In the genomic region with DNA sequence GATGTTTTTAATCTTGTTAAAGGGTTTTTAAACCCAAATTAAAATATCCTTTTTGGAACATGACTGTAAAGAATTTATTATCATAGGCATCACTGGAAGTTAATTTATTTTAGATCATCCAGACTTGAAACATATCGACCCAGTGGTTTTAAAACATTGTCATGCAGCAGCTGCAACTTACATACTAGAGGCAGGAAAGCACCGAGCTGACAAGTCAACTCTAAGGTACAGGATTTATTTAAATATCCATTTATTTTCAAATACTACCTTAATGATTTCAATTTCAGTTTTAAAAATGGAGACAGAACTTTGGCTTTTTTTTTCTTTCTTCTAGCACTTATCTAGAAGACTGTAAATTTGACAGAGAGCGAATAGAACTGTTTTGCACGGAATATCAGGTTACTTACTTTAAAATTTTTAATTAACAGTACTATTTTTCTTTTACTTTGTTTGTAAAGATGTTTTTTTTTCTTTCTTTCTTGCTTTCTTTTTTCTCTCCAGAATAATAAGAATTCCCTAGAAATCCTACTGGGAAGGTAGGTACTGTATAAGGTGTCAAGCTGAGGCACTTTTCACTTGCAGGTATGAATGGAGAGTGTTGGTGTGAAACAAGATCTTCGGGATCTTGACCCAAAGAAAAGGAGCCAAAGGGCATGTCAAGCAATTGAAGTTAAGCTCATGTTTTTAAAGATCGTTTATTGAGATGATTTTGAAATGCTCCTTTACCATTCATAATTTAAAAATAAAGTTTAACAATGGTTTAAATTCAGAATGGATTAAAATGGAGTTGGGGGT, we compare ENCODE assay signal across 1 cellular context.
TF ChIP-seq lines count a peak whose summit lies in the region.

No MANE protein-coding gene starts in this region.

TF ChIP-seq in GM23338, 12 proteins besides CTCF, POLR2A, EP300 and RAD21:
- peak; percentile 29 for TF ChIP-seq EZH2 (IDR thresholded peaks at IDR 0.05; ENCODE audit: low read depth, unreplicated experiment)
- TF ChIP-seq, protein P1, sequence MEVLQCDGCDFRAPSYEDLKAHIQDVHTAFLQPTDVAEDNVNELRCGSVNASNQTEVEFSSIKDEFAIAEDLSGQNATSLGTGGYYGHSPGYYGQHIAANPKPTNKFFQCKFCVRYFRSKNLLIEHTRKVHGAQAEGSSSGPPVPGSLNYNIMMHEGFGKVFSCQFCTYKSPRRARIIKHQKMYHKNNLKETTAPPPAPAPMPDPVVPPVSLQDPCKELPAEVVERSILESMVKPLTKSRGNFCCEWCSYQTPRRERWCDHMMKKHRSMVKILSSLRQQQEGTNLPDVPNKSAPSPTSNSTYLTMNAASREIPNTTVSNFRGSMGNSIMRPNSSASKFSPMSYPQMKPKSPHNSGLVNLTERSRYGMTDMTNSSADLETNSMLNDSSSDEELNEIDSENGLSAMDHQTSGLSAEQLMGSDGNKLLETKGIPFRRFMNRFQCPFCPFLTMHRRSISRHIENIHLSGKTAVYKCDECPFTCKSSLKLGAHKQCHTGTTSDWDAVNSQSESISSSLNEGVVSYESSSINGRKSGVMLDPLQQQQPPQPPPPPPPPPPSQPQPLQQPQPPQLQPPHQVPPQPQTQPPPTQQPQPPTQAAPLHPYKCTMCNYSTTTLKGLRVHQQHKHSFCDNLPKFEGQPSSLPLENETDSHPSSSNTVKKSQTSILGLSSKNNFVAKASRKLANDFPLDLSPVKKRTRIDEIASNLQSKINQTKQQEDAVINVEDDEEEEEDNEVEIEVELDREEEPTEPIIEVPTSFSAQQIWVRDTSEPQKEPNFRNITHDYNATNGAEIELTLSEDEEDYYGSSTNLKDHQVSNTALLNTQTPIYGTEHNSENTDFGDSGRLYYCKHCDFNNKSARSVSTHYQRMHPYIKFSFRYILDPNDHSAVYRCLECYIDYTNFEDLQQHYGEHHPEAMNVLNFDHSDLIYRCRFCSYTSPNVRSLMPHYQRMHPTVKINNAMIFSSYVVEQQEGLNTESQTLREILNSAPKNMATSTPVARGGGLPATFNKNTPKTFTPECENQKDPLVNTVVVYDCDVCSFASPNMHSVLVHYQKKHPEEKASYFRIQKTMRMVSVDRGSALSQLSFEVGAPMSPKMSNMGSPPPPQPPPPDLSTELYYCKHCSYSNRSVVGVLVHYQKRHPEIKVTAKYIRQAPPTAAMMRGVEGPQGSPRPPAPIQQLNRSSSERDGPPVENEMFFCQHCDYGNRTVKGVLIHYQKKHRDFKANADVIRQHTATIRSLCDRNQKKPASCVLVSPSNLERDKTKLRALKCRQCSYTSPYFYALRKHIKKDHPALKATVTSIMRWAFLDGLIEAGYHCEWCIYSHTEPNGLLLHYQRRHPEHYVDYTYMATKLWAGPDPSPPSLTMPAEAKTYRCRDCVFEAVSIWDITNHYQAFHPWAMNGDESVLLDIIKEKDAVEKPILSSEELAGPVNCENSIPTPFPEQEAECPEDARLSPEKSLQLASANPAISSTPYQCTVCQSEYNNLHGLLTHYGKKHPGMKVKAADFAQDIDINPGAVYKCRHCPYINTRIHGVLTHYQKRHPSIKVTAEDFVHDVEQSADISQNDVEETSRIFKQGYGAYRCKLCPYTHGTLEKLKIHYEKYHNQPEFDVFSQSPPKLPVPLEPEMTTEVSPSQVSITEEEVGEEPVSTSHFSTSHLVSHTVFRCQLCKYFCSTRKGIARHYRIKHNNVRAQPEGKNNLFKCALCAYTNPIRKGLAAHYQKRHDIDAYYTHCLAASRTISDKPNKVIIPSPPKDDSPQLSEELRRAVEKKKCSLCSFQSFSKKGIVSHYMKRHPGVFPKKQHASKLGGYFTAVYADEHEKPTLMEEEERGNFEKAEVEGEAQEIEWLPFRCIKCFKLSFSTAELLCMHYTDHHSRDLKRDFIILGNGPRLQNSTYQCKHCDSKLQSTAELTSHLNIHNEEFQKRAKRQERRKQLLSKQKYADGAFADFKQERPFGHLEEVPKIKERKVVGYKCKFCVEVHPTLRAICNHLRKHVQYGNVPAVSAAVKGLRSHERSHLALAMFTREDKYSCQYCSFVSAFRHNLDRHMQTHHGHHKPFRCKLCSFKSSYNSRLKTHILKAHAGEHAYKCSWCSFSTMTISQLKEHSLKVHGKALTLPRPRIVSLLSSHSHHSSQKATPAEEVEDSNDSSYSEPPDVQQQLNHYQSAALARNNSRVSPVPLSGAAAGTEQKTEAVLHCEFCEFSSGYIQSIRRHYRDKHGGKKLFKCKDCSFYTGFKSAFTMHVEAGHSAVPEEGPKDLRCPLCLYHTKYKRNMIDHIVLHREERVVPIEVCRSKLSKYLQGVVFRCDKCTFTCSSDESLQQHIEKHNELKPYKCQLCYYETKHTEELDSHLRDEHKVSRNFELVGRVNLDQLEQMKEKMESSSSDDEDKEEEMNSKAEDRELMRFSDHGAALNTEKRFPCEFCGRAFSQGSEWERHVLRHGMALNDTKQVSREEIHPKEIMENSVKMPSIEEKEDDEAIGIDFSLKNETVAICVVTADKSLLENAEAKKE (CRISPR knock-in tag; IDR thresholded peaks at IDR 0.05) = no peak
